29 cellular contexts compared by ENCODE assay signal in the genomic region with DNA sequence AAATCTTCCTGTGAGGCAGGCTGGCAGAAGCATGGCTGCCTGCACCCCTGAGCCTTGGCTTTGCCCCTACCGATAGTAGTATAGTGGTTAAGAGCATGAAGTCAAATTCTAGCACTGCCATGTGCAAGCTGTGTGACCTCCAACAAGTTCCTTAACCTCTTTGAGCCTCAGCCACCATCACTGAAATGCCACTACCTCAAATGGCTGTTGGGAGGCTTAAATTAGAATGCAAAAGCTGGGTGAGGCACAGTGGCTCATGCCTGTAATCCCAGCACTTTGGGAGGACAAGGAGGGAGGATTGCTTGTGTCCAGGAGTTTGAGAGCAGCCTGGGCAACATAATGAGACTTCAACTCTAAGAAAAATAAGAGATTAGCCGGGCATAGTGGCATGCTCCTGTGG. TPM values are rescaled to one million over a fixed set of nuclear protein-coding genes. Genes with fewer than 3 reads are reported as not detected.
DNase-seq lines count a peak whose midpoint lies in the region; ATAC-seq, FAIRE-seq and TF ChIP-seq lines count a peak whose summit lies in the region.
"Had no signal": no experiment of that assay in that cellular context is flagged by ENCODE, and none has a peak within 500 bp of the region (broad histone marks: within the 10 kb centered on the region; RNA-seq: fewer than 3 reads in every experiment).

No MANE protein-coding gene starts in this region.

- H3K9ac ChIP-seq in astrocyte (ENCODE audit: low read length), result no peak overlapping the region
- no peak overlapping the region for H3K9ac ChIP-seq in HepG2 (ENCODE audit: insufficient read depth, low read depth, low read length)
- H3K9ac ChIP-seq: GM23248 had no signal

- TF ChIP-seq CTCF in heart right ventricle (IDR thresholded peaks at IDR 0.05), result no peak
- TF ChIP-seq CTCF in astrocyte (IDR thresholded peaks at IDR 0.05; ENCODE audit: insufficient read depth, low read depth, low read length), result no peak
- TF ChIP-seq CTCF in HepG2 (CRISPR knock-in tag; IDR thresholded peaks at IDR 0.05), result no peak
- TF ChIP-seq CTCF in upper lobe of right lung (IDR thresholded peaks at IDR 0.05), result no peak
- TF ChIP-seq CTCF in RWPE1 (conservative IDR thresholded peaks at IDR 0.05; ENCODE audit: low read depth), result no peak

- no peaks in the 10 kb centered on the region for H3K79me2 ChIP-seq in astrocyte (ENCODE audit: insufficient read depth, low read length)
- no peaks in the 10 kb centered on the region for H3K79me2 ChIP-seq in HepG2 (ENCODE audit: insufficient read depth, low read length)

- H3K27ac ChIP-seq in heart right ventricle (no peak overlapping the region), astrocyte (ENCODE audit: low read depth, low read length) (no peak overlapping the region), HepG2 (ENCODE audit: extremely low read length, insufficient read depth, low read length) (no peak overlapping the region), upper lobe of right lung (no peak overlapping the region), RWPE1 (no peak overlapping the region)
- H3K27ac ChIP-seq: brain microvascular endothelial cell, GM23248, neutrophil, SK-N-MC had no signal

- H3K27me3 ChIP-seq in heart right ventricle (no peaks in the 10 kb centered on the region), astrocyte (ENCODE audit: insufficient read depth, low read length) (no peaks in the 10 kb centered on the region), HepG2 (ENCODE audit: control insufficient read depth in 1 of 2, insufficient read depth in 2 of 2, low read length in 2 of 2) (no peaks in the 10 kb centered on the region), upper lobe of right lung (no peaks in the 10 kb centered on the region)
- H3K27me3 ChIP-seq: brain microvascular endothelial cell, neutrophil had no signal

- DNase-seq in Right ventricle myocardium inferior (ENCODE audit: missing footprints) (peak; percentile 25), heart right ventricle (no peak), astrocyte (ENCODE audit: low read depth) (no peak), HepG2 (ENCODE audit: low spot score) (no peak), upper lobe of right lung (peak; percentile 9), RWPE1 (ENCODE audit: low spot score) (no peak), ecto neural progenitor cell (ENCODE audit: low spot score) (no peak)
- DNase-seq: activated gamma-delta T cell treated with Interleukin-2 at 50 U/mL for 16 hours; activated T-cell treated with anti-CD3 and anti-CD28 coated beads, Interleukin-2, amount 50 U/mL, for 48 hours; CD4-positive, CD25-positive, alpha-beta regulatory T cell; DND-41; GM23248; HFFc6; naive B cell; NCI-H1092; NCI-H187; NCI-H2171; NCI-H510A; RPMI8226; T-helper 1 cell; trophoblast cell had no signal

- no peak overlapping the region for H3K27ac Mint-ChIP-seq in astrocyte (ENCODE audit: unreplicated experiment)
- H3K27ac Mint-ChIP-seq: CD4-positive, CD25-positive, alpha-beta regulatory T cell; HFFc6; progenitor cell of endocrine pancreas; stimulated activated effector memory CD8-positive, alpha-beta T cell treated with anti-CD3 and anti-CD28 coated beads, Interleukin-12 subunit alpha, Interleukin-12 subunit beta, amount 100 ng/mL, for 72 hours; WTC11 had no signal

- TF ChIP-seq EP300 in HepG2 (IDR thresholded peaks at IDR 0.05; ENCODE audit: low read depth in 2 of 2, low read length in 2 of 2) (no peak), HepG2 (CRISPR knock-in tag; IDR thresholded peaks at IDR 0.05; ENCODE audit: borderline replicate concordance) (no peak)

- TF ChIP-seq RAD21 in HepG2 (CRISPR knock-in tag; IDR thresholded peaks at IDR 0.05), result no peak

- H3K36me3 Mint-ChIP-seq in astrocyte (ENCODE audit: low read depth, unreplicated experiment), result peaks cover 20% of the 10 kb centered on the region

- TF ChIP-seq POLR2A in HepG2 (IDR thresholded peaks at IDR 0.05; ENCODE audit: insufficient read depth in 1 of 2, low read depth in 2 of 2, low read length in 2 of 2), result no peak

- H4K20me1 ChIP-seq in astrocyte (ENCODE audit: insufficient read depth, low read length) (peaks cover 18% of the 10 kb centered on the region), HepG2 (ENCODE audit: insufficient read depth, low read length) (no peaks in the 10 kb centered on the region)

- no peak overlapping the region for H3K4me3 Mint-ChIP-seq in astrocyte (ENCODE audit: unreplicated experiment)
- H3K4me3 Mint-ChIP-seq: CD4-positive, CD25-positive, alpha-beta regulatory T cell; HFFc6; stimulated activated effector memory CD8-positive, alpha-beta T cell treated with anti-CD3 and anti-CD28 coated beads, Interleukin-12 subunit alpha, Interleukin-12 subunit beta, amount 100 ng/mL, for 72 hours; WTC11 had no signal

- intact Hi-C loops in Right ventricle myocardium inferior (cut with DNase I), result loop anchor here (10.0 kb wide), 1 partner anchor 281 kb away; no protein-coding TSS in a partner anchor
- intact Hi-C loops in heart right ventricle (cut with DNase I), result loop anchor here in 6 of 10 donors (5.0 to 10.0 kb wide), 6 partner anchors 101 to 439 kb away; a partner anchor contains a TSS
- intact Hi-C loops in HepG2 (cut with micrococcal nuclease; ENCODE audit: unreplicated experiment), result no loop called here
- intact Hi-C loops in upper lobe of right lung (cut with DNase I), result no loop called here

- no peak overlapping the region for H2AFZ ChIP-seq in astrocyte (ENCODE audit: low read depth, low read length)
- H2AFZ ChIP-seq in HepG2 (ENCODE audit: low read length), result no peak overlapping the region
- H2AFZ ChIP-seq: GM23248 had no signal

- no peak for FAIRE-seq in astrocyte (lab: Jason Lieb, UNC)
- peak; percentile 26 for FAIRE-seq in HepG2 (lab: Jason Lieb, UNC)

- peaks cover 24% of the 10 kb centered on the region for H3K4me1 Mint-ChIP-seq in astrocyte (ENCODE audit: low read depth, unreplicated experiment)
- H3K4me1 Mint-ChIP-seq: stimulated activated effector memory CD8-positive, alpha-beta T cell treated with anti-CD3 and anti-CD28 coated beads, Interleukin-12 subunit alpha, Interleukin-12 subunit beta, amount 100 ng/mL, for 72 hours had no signal

- POLR2A ChIA-PET in HepG2 (lab: Yijun Ruan, JAX), result interaction anchor here (0.7 to 2.1 kb wide), 6 partner anchors 12 to 106 kb away, joined by 3 to 8 read pairs (median 4); a partner anchor contains a TSS
- POLR2A ChIA-PET in RWPE1 (lab: Yijun Ruan, JAX; ENCODE audit: low non-redundant PET), result interaction anchor here (0.6 kb wide), 1 partner anchor 25 kb away, joined by 3 read pairs; no protein-coding TSS in a partner anchor

- 80 to 89% methylated on average over 2 of the region's 2 CpGs for WGBS in heart right ventricle, 2 donors
- 96% methylated on average over 1 of the region's 2 CpGs for WGBS in HepG2 (ENCODE audit: low lambda C conversion rate)

- BruUV-seq in HepG2 (replicated peaks; lab: Mats Ljungman, UMichigan), result no TSS peak

- H3K9me3 ChIP-seq in heart right ventricle, result no peaks in the 10 kb centered on the region
- H3K9me3 ChIP-seq in astrocyte (ENCODE audit: insufficient read depth, low read depth, low read length), result no peaks in the 10 kb centered on the region
- no peaks in the 10 kb centered on the region for H3K9me3 ChIP-seq in HepG2 (ENCODE audit: low read length)
- H3K9me3 ChIP-seq in upper lobe of right lung, result no peaks in the 10 kb centered on the region
- H3K9me3 ChIP-seq: neutrophil had no signal

- in situ Hi-C loops in HepG2 (cut with HindIII; ENCODE audit: extremely low pct_ligation_motif_present, low pct_unique_long_range_greater_than_20kb), result no loop called here

- H3K36me3 ChIP-seq in heart right ventricle (peaks cover 0 to 43% (median 10%) of the 10 kb centered on the region in 9 donors), astrocyte (ENCODE audit: insufficient read depth, low read length) (no peaks in the 10 kb centered on the region), HepG2 (replicated peaks in 1 of 2; ENCODE audit: control insufficient read depth in 1 of 2, insufficient read depth in 2 of 2, low read length in 2 of 2) (peaks cover 6 to 23% of the 10 kb centered on the region in 2 experiments; a peak in 4 of 5 replicates), upper lobe of right lung (peaks cover 22% of the 10 kb centered on the region)

- H3K4me2 ChIP-seq in astrocyte (ENCODE audit: low read length) (peak overlapping the region; percentile 11), HepG2 (ENCODE audit: low read depth, low read length) (peak overlapping the region; percentile 23; the same call in 1 of the 2 replicates)

- no peak for ATAC-seq in Right ventricle myocardium inferior
- ATAC-seq in heart right ventricle, result no peak
- no peak for ATAC-seq in HepG2
- no peak for ATAC-seq in upper lobe of right lung
- no peak for ATAC-seq in GM18870 (IDR thresholded peaks at IDR 0.05; ENCODE audit: unreplicated experiment)
- ATAC-seq: stimulated activated effector memory CD8-positive, alpha-beta T cell treated with anti-CD3 and anti-CD28 coated beads, Interleukin-12 subunit alpha, Interleukin-12 subunit beta, amount 100 ng/mL, for 72 hours had no signal

- CTCF ChIA-PET in HepG2 (lab: Yijun Ruan, JAX; ENCODE audit: low intra/inter-chr PET ratio, low total read pairs) (no interaction called here), RWPE1 (lab: Yijun Ruan, JAX) (interaction anchor here (0.6 to 1.1 kb wide), 3 partner anchors 18 to 282 kb away, joined by 3 to 8 read pairs (median 4); no protein-coding TSS in a partner anchor)

- H3K4me3 ChIP-seq in heart right ventricle (no peak overlapping the region), astrocyte (ENCODE audit: insufficient read depth, low read depth, low read length) (no peak overlapping the region), HepG2 (replicated peaks in 1 of 3; ENCODE audit: insufficient read depth in 1 of 3, low read depth in 2 of 3, low read length in 3 of 3) (no peak overlapping the region), upper lobe of right lung (no peak overlapping the region)
- H3K4me3 ChIP-seq: GM23248, SK-N-MC had no signal

- H3K4me1 ChIP-seq in heart right ventricle (peaks cover 0 to 12% (median 0%) of the 10 kb centered on the region in 9 donors), astrocyte (ENCODE audit: insufficient read depth, low read length) (no peaks in the 10 kb centered on the region), HepG2 (ENCODE audit: insufficient read depth, low read length) (peaks cover 49% of the 10 kb centered on the region), upper lobe of right lung (no peaks in the 10 kb centered on the region)

- H3K9me3 Mint-ChIP-seq in astrocyte (ENCODE audit: unreplicated experiment), result peaks cover 6% of the 10 kb centered on the region
- H3K9me3 Mint-ChIP-seq: HFFc6; naive B cell; stimulated activated effector memory CD8-positive, alpha-beta T cell treated with anti-CD3 and anti-CD28 coated beads, Interleukin-12 subunit alpha, Interleukin-12 subunit beta, amount 100 ng/mL, for 72 hours; WTC11 had no signal

- H3K27me3 Mint-ChIP-seq in astrocyte (ENCODE audit: low read depth, unreplicated experiment), result peaks cover 8% of the 10 kb centered on the region
- H3K27me3 Mint-ChIP-seq: CD4-positive, CD25-positive, alpha-beta regulatory T cell had no signal

RNA-seq across cellular contexts. Expression of a gene that starts 8.4 kb away (rescaled TPM):
- total RNA-seq in Right ventricle myocardium inferior, result 2.5 TPM
- total RNA-seq in heart right ventricle, result 1 to 10 TPM in 4 of 10 donors, under 1 TPM in 4, not detected in 2; 0.19 to 4.3 (median 1.0) TPM
- 1 to 10 TPM in 1 of 2 donors, under 1 TPM in 1; 0.42 to 1.9 TPM for polyA plus RNA-seq in heart right ventricle
- 0.14 and 0.16 TPM in 2 replicates for total RNA-seq in astrocyte
- total RNA-seq in HepG2 (2016; rRNA removed; fragmentation: Illumina TruSeq; extraction: Trizol), result 0.83 and 1.7 TPM in 2 replicates
- total RNA-seq in HepG2 (2016; cell fraction: cytosol; rRNA removed; fragmentation: Illumina TruSeq; extraction: Trizol; ENCODE audit: low read depth), result 0.09 and 0.61 TPM in 2 replicates
- 0.89 and 2.0 TPM in 2 replicates for total RNA-seq in HepG2 (2016; cell fraction: insoluble cytoplasmic fraction; rRNA removed; fragmentation: Illumina TruSeq; extraction: Trizol)
- total RNA-seq in HepG2 (2016; cell fraction: membrane; rRNA removed; fragmentation: Illumina TruSeq; extraction: Trizol), result 1.0 and 1.9 TPM in 2 replicates
- 1.2 and 1.3 TPM in 2 replicates for total RNA-seq in HepG2 (2016; cell fraction: nucleus; rRNA removed; fragmentation: Illumina TruSeq; extraction: Trizol)
- polyA plus RNA-seq in HepG2 (2011; rRNA removed), result 0.16 and 0.32 TPM in 2 replicates
- polyA plus RNA-seq in HepG2 (2011; cell fraction: cytosol; rRNA removed), result 0.19 and 0.67 TPM in 2 replicates
- 0.27 TPM in 1 of 2 replicates, not detected in the other for polyA plus RNA-seq in HepG2 (2011; cell fraction: nucleus; rRNA removed)
- 0.07 and 0.08 TPM in 2 replicates for polyA plus RNA-seq in HepG2 (2012)
- polyA plus RNA-seq in HepG2 (2016; cell fraction: cytosol; fragmentation: Illumina TruSeq; extraction: Trizol; ENCODE audit: low read depth), result 0.59 and 0.68 TPM in 2 replicates
- polyA plus RNA-seq in HepG2 (2016; cell fraction: insoluble cytoplasmic fraction; fragmentation: Illumina TruSeq; extraction: Trizol; ENCODE audit: low read depth), result 1.1 and 1.2 TPM in 2 replicates
- 0.91 and 1.5 TPM in 2 replicates for polyA plus RNA-seq in HepG2 (2016; cell fraction: membrane; fragmentation: Illumina TruSeq; extraction: Trizol; ENCODE audit: low read depth)
- polyA plus RNA-seq in HepG2 (2016; cell fraction: nucleus; fragmentation: Illumina TruSeq; extraction: Trizol; ENCODE audit: insufficient read depth, low read depth), result 2.7 and 3.2 TPM in 2 replicates
- polyA minus RNA-seq in HepG2 (2011; rRNA and poly(A)+ RNA removed; ENCODE audit: low replicate concordance), result 0.76 TPM in 1 of 2 replicates, not detected in the other
- polyA minus RNA-seq in HepG2 (2011; cell fraction: cytosol; rRNA and poly(A)+ RNA removed), result 0.79 TPM in 1 of 2 replicates, not detected in the other
- not detected in 2 replicates for polyA minus RNA-seq in HepG2 (2011; cell fraction: nucleus; rRNA and poly(A)+ RNA removed)
- 3.0 TPM for total RNA-seq in upper lobe of right lung
- total RNA-seq: A172; CD4-positive, CD25-positive, alpha-beta regulatory T cell; GM23248; HFFc6 had no signal
- polyA plus RNA-seq: GM23248 had no signal

RNA-seq across cellular contexts. Expression of a gene that starts 26.5 kb away (rescaled TPM):
- 11.7 TPM for total RNA-seq in Right ventricle myocardium inferior
- 10 to 100 TPM in 8 of 10 donors, 1 to 10 TPM in 2; 7.5 to 16.0 (median 11.8) TPM for total RNA-seq in heart right ventricle
- polyA plus RNA-seq in heart right ventricle, result 10 to 100 TPM; 10.2 to 17.6 TPM
- 31.3 and 32.8 TPM in 2 replicates for total RNA-seq in astrocyte
- total RNA-seq in HepG2 (2016; rRNA removed; fragmentation: Illumina TruSeq; extraction: Trizol), result 6.1 and 19.7 TPM in 2 replicates
- total RNA-seq in HepG2 (2016; cell fraction: cytosol; rRNA removed; fragmentation: Illumina TruSeq; extraction: Trizol; ENCODE audit: low read depth), result 2.8 and 3.8 TPM in 2 replicates
- total RNA-seq in HepG2 (2016; cell fraction: insoluble cytoplasmic fraction; rRNA removed; fragmentation: Illumina TruSeq; extraction: Trizol), result 5.8 and 20.5 TPM in 2 replicates
- 4.5 and 6.1 TPM in 2 replicates for total RNA-seq in HepG2 (2016; cell fraction: membrane; rRNA removed; fragmentation: Illumina TruSeq; extraction: Trizol)
- total RNA-seq in HepG2 (2016; cell fraction: nucleus; rRNA removed; fragmentation: Illumina TruSeq; extraction: Trizol), result 36.5 and 37.6 TPM in 2 replicates
- 20.5 and 26.9 TPM in 2 replicates for polyA plus RNA-seq in HepG2 (2011; rRNA removed)
- polyA plus RNA-seq in HepG2 (2011; cell fraction: cytosol; rRNA removed), result 11.3 and 12.9 TPM in 2 replicates
- 107 and 112 TPM in 2 replicates for polyA plus RNA-seq in HepG2 (2011; cell fraction: nucleus; rRNA removed)
- 13.0 and 18.5 TPM in 2 replicates for polyA plus RNA-seq in HepG2 (2012)
- 0.68 and 0.92 TPM in 2 replicates for polyA plus RNA-seq in HepG2 (2016; cell fraction: cytosol; fragmentation: Illumina TruSeq; extraction: Trizol; ENCODE audit: low read depth)
- polyA plus RNA-seq in HepG2 (2016; cell fraction: insoluble cytoplasmic fraction; fragmentation: Illumina TruSeq; extraction: Trizol; ENCODE audit: low read depth), result 4.2 and 4.9 TPM in 2 replicates
- 1.7 and 2.1 TPM in 2 replicates for polyA plus RNA-seq in HepG2 (2016; cell fraction: membrane; fragmentation: Illumina TruSeq; extraction: Trizol; ENCODE audit: low read depth)
- polyA plus RNA-seq in HepG2 (2016; cell fraction: nucleus; fragmentation: Illumina TruSeq; extraction: Trizol; ENCODE audit: insufficient read depth, low read depth), result 50.1 and 57.5 TPM in 2 replicates
- 26.7 and 43.3 TPM in 2 replicates for polyA minus RNA-seq in HepG2 (2011; rRNA and poly(A)+ RNA removed; ENCODE audit: low replicate concordance)
- 6.0 and 6.5 TPM in 2 replicates for polyA minus RNA-seq in HepG2 (2011; cell fraction: cytosol; rRNA and poly(A)+ RNA removed)
- 45.2 and 45.3 TPM in 2 replicates for polyA minus RNA-seq in HepG2 (2011; cell fraction: nucleus; rRNA and poly(A)+ RNA removed)
- 29.4 TPM for total RNA-seq in upper lobe of right lung

RNA-seq across cellular contexts. Expression of a gene that starts 49.9 kb away (rescaled TPM):
- 8.9 TPM for total RNA-seq in Right ventricle myocardium inferior
- total RNA-seq in heart right ventricle, result 10 to 100 TPM in 1 of 10 donors, 1 to 10 TPM in 9; 2.8 to 10.2 (median 5.8) TPM
- polyA plus RNA-seq in heart right ventricle, result 10 to 100 TPM in 1 of 2 donors, 1 to 10 TPM in 1; 5.0 to 11.9 TPM
- total RNA-seq in astrocyte, result 69.7 and 79.2 TPM in 2 replicates
- total RNA-seq in HepG2 (2016; rRNA removed; fragmentation: Illumina TruSeq; extraction: Trizol), result not detected in 2 replicates
- not detected in 2 replicates for total RNA-seq in HepG2 (2016; cell fraction: cytosol; rRNA removed; fragmentation: Illumina TruSeq; extraction: Trizol; ENCODE audit: low read depth)
- total RNA-seq in HepG2 (2016; cell fraction: insoluble cytoplasmic fraction; rRNA removed; fragmentation: Illumina TruSeq; extraction: Trizol), result not detected in 2 replicates
- total RNA-seq in HepG2 (2016; cell fraction: membrane; rRNA removed; fragmentation: Illumina TruSeq; extraction: Trizol), result not detected in 2 replicates
- total RNA-seq in HepG2 (2016; cell fraction: nucleus; rRNA removed; fragmentation: Illumina TruSeq; extraction: Trizol), result not detected in 2 replicates
- polyA plus RNA-seq in HepG2 (2011; rRNA removed), result 0.08 TPM in 1 of 2 replicates, not detected in the other
- 0.03 TPM in 1 of 2 replicates, not detected in the other for polyA plus RNA-seq in HepG2 (2011; cell fraction: cytosol; rRNA removed)
- polyA plus RNA-seq in HepG2 (2011; cell fraction: nucleus; rRNA removed), result 0.03 and 0.26 TPM in 2 replicates
- not detected in 2 replicates for polyA plus RNA-seq in HepG2 (2012)
- polyA plus RNA-seq in HepG2 (2016; cell fraction: cytosol; fragmentation: Illumina TruSeq; extraction: Trizol; ENCODE audit: low read depth), result not detected in 2 replicates
- not detected in 2 replicates for polyA plus RNA-seq in HepG2 (2016; cell fraction: insoluble cytoplasmic fraction; fragmentation: Illumina TruSeq; extraction: Trizol; ENCODE audit: low read depth)
- not detected in 2 replicates for polyA plus RNA-seq in HepG2 (2016; cell fraction: membrane; fragmentation: Illumina TruSeq; extraction: Trizol; ENCODE audit: low read depth)
- not detected in 2 replicates for polyA plus RNA-seq in HepG2 (2016; cell fraction: nucleus; fragmentation: Illumina TruSeq; extraction: Trizol; ENCODE audit: insufficient read depth, low read depth)
- polyA minus RNA-seq in HepG2 (2011; rRNA and poly(A)+ RNA removed; ENCODE audit: low replicate concordance), result 33.8 TPM in 1 of 2 replicates, not detected in the other
- not detected in 2 replicates for polyA minus RNA-seq in HepG2 (2011; cell fraction: cytosol; rRNA and poly(A)+ RNA removed)
- polyA minus RNA-seq in HepG2 (2011; cell fraction: nucleus; rRNA and poly(A)+ RNA removed), result 0.13 TPM in 1 of 2 replicates, not detected in the other
- total RNA-seq in upper lobe of right lung, result 43.8 TPM
- polyA plus RNA-seq: CD4-positive, CD25-positive, alpha-beta regulatory T cell had no signal

Comparison
In these comparisons a context has a peak if more than half of its experiments do, and no peak if none do; other contexts are left out.
1. DNase-seq: peak in Right ventricle myocardium inferior (single experiment) and upper lobe of right lung (single experiment); none in heart right ventricle (0 of 2), astrocyte (single experiment), HepG2 (single experiment), RWPE1 (single experiment) and ecto neural progenitor cell (single experiment).
2. intact Hi-C loops: an anchor here in Right ventricle myocardium inferior (10.0 kb wide) and heart right ventricle (5.0 to 10.0 kb wide); none called in HepG2 and upper lobe of right lung.